Comparison of ENCODE assay signal across 12 cellular contexts in genomic region chr7:106757846-106758245, GRCh38.
DNase-seq lines count a peak whose midpoint lies in the region; ATAC-seq, FAIRE-seq and TF ChIP-seq lines count a peak whose summit lies in the region.
"Had no signal": no experiment of that assay in that cellular context is flagged by ENCODE, and none has a peak within 500 bp of the region (broad histone marks: within the 10 kb centered on the region; RNA-seq: fewer than 3 reads in every experiment).

No MANE protein-coding gene starts in this region.

- peaks cover 0 to 2% (median 0%) of the 10 kb centered on the region in 3 donors for H3K4me1 ChIP-seq in pancreas
- H3K4me1 ChIP-seq: breast epithelium had no signal

- H3K9me3 Mint-ChIP-seq in activated T-helper 1 cell treated with anti-CD3 and anti-CD28 coated beads, Interleukin-12 subunit alpha, Interleukin-12 subunit beta, Interleukin-2, Interleukin-4 antibody, amounts not matched to agents 30 ng/mL and 10 ng/mL and 1 ng/mL, durations not matched to agents 14 hours and 24 hours and 36 hours = no peaks in the 10 kb centered on the region

- H3K27ac Mint-ChIP-seq in activated T-helper 1 cell treated with anti-CD3 and anti-CD28 coated beads, Interleukin-12 subunit alpha, Interleukin-12 subunit beta, Interleukin-2, Interleukin-4 antibody, amounts not matched to agents 30 ng/mL and 10 ng/mL and 1 ng/mL, durations not matched to agents 14 hours and 24 hours and 36 hours = no peak overlapping the region

- intact Hi-C loops in pancreas (cut with DNase I) = no loop called here
- intact Hi-C loops in activated T-helper 1 cell treated with anti-CD3 and anti-CD28 coated beads, Interleukin-12 subunit alpha, Interleukin-12 subunit beta, Interleukin-2, Interleukin-4 antibody, amounts not matched to agents 30 ng/mL and 10 ng/mL and 1 ng/mL, durations not matched to agents 14 hours and 24 hours and 36 hours (cut with micrococcal nuclease) = no loop called here

- H3K4me3 Mint-ChIP-seq in activated T-helper 1 cell treated with anti-CD3 and anti-CD28 coated beads, Interleukin-12 subunit alpha, Interleukin-12 subunit beta, Interleukin-2, Interleukin-4 antibody, amounts not matched to agents 30 ng/mL and 10 ng/mL and 1 ng/mL, durations not matched to agents 14 hours and 24 hours and 36 hours = no peak overlapping the region

- WGBS in pancreas, 2 donors = 68 to 87% methylated on average over 2 of the region's 2 CpGs

- no peaks in the 10 kb centered on the region for H3K36me3 Mint-ChIP-seq in activated T-helper 1 cell treated with anti-CD3 and anti-CD28 coated beads, Interleukin-12 subunit alpha, Interleukin-12 subunit beta, Interleukin-2, Interleukin-4 antibody, amounts not matched to agents 30 ng/mL and 10 ng/mL and 1 ng/mL, durations not matched to agents 14 hours and 24 hours and 36 hours (ENCODE audit: low read depth)

- no peak for FAIRE-seq in pancreas (lab: Jason Lieb, UNC)

- H3K27ac ChIP-seq in pancreas (no peak overlapping the region), brain microvascular endothelial cell (no peak overlapping the region)
- H3K27ac ChIP-seq: breast epithelium had no signal

- H3K36me3 ChIP-seq in pancreas (no peaks in the 10 kb centered on the region), brain microvascular endothelial cell (replicated peaks) (no peaks in the 10 kb centered on the region)
- H3K36me3 ChIP-seq: breast epithelium had no signal

- no peaks in the 10 kb centered on the region for H3K4me1 Mint-ChIP-seq in activated T-helper 1 cell treated with anti-CD3 and anti-CD28 coated beads, Interleukin-12 subunit alpha, Interleukin-12 subunit beta, Interleukin-2, Interleukin-4 antibody, amounts not matched to agents 30 ng/mL and 10 ng/mL and 1 ng/mL, durations not matched to agents 14 hours and 24 hours and 36 hours (ENCODE audit: low read depth)

- in situ Hi-C loops in brain microvascular endothelial cell (cut with HindIII; ENCODE audit: low pct_ligation_motif_present, low sequenced_read_pairs) = no loop called here

- peaks cover 4% of the 10 kb centered on the region for H3K27me3 Mint-ChIP-seq in activated T-helper 1 cell treated with anti-CD3 and anti-CD28 coated beads, Interleukin-12 subunit alpha, Interleukin-12 subunit beta, Interleukin-2, Interleukin-4 antibody, amounts not matched to agents 30 ng/mL and 10 ng/mL and 1 ng/mL, durations not matched to agents 14 hours and 24 hours and 36 hours (ENCODE audit: insufficient read depth)

- peak in 3 of 4 donors; percentile 18 to 43 (median 33) for ATAC-seq in pancreas

- peak; percentile 20 for DNase-seq in GF-D8 (lab: John Stamatoyannopoulos, UW)
- peak; percentile 56 for DNase-seq in NCI-H1092 treated with DMSO at 0.1 percent for 48 hours (lab: John Stamatoyannopoulos, UW)
- DNase-seq in cardiac fibroblast (ENCODE audit: low read depth in 2 of 2) = peak; percentile 47 to 73
- DNase-seq in pancreas = peak in 1 of 6 donors; percentile 37
- DNase-seq in NOMO-1 (lab: John Stamatoyannopoulos, UW; ENCODE audit: unreplicated experiment in 2 of 2) = no peak
- no peak for DNase-seq in NCI-H526 treated with DMSO at 0.1 percent for 48 hours (lab: John Stamatoyannopoulos, UW)
- no peak for DNase-seq in activated T-helper 1 cell treated with anti-CD3 and anti-CD28 coated beads, Interleukin-12 subunit alpha, Interleukin-12 subunit beta, Interleukin-2, Interleukin-4 antibody, amounts not matched to agents 30 ng/mL and 10 ng/mL and 1 ng/mL, durations not matched to agents 14 hours and 24 hours and 36 hours (ENCODE audit: low spot score)
- DNase-seq in brain microvascular endothelial cell = no peak
- DNase-seq: activated T-cell treated with anti-CD3 and anti-CD28 coated beads for 4 hours; NCI-H526; stimulated activated CD4-positive, alpha-beta T cell treated with anti-CD3 and anti-CD28 coated beads, Interleukin-2, amount 100 ng/mL, for 48 hours had no signal

- H3K27me3 ChIP-seq in pancreas (no peaks in the 10 kb centered on the region), brain microvascular endothelial cell (replicated peaks) (no peaks in the 10 kb centered on the region)
- H3K27me3 ChIP-seq: breast epithelium had no signal

- H3K9me3 ChIP-seq in pancreas = no peaks in the 10 kb centered on the region
- H3K9me3 ChIP-seq: breast epithelium had no signal

- H3K4me3 ChIP-seq in cardiac fibroblast (replicated peaks in 1 of 2; ENCODE audit: low read depth in 2 of 2, low read length in 2 of 2) (no peak overlapping the region), pancreas (no peak overlapping the region), brain microvascular endothelial cell (ENCODE audit: low read depth, low read length) (no peak overlapping the region)
- H3K4me3 ChIP-seq: breast epithelium had no signal

- no peak for TF ChIP-seq CTCF in cardiac fibroblast (IDR thresholded peaks at IDR 0.05; ENCODE audit: low read depth, low read length)
- no peak for TF ChIP-seq CTCF in pancreas (IDR thresholded peaks at IDR 0.05)
- TF ChIP-seq CTCF in brain microvascular endothelial cell (IDR thresholded peaks at IDR 0.05; ENCODE audit: low read depth, low read length, missing control alignments) = no peak

Comparison
In these comparisons a context has a peak if more than half of its experiments do, and no peak if none do; other contexts are left out.
1. DNase-seq: peak in GF-D8 (single experiment), NCI-H1092 treated with DMSO at 0.1 percent for 48 hours (single experiment) and cardiac fibroblast (2 of 2); none in NOMO-1 (0 of 2), NCI-H526 treated with DMSO at 0.1 percent for 48 hours (single experiment), activated T-helper 1 cell treated with anti-CD3 and anti-CD28 coated beads, Interleukin-12 subunit alpha, Interleukin-12 subunit beta, Interleukin-2, Interleukin-4 antibody, amounts not matched to agents 30 ng/mL and 10 ng/mL and 1 ng/mL, durations not matched to agents 14 hours and 24 hours and 36 hours (single experiment) and brain microvascular endothelial cell (single experiment).